10 cellular contexts compared by ENCODE assay signal in the genomic region with DNA sequence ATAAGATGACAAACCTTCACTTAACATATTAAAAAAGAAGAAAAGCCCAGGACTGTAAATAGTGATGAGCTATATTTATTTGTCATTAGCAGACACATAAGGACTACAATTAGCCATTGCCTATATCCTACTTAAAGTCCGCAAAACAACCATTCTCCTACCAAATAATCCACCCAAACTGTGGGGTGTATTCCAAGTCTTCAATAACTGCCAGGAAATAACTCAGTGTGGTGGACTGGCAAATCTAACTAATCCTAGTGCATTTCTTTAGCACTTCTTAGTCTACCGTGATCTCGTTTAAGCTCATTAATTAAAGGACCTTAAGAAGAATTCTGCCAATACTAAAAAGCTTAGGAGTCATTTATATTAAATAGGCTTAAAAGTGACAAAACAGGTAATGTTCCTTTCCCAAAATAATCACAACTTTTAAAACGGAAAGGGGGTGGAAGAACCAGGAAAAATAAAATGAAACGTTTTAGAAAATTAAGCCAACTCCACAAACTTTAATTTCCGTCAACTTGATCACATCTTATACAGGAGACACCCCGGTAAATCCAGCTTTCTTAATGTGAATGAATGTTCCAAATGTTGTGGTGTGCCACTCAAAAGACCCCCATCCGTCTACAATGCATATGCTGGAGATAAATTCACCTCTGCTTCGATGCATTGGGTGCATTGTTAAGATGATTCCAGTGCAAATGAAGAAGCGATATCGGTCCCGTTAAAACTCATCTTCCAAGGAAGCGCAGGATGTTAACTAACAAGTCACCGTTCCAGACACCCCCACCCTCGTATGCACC. TPM values are rescaled to one million over a fixed set of nuclear protein-coding genes. Genes with fewer than 3 reads are reported as not detected.
DNase-seq lines count a peak whose midpoint lies in the region; ATAC-seq and TF ChIP-seq lines count a peak whose summit lies in the region.
"Had no signal": no experiment of that assay in that cellular context is flagged by ENCODE, and none has a peak within 500 bp of the region (broad histone marks: within the 10 kb centered on the region; RNA-seq: fewer than 3 reads in every experiment).

No MANE protein-coding gene starts in this region.

- H3K4me1 ChIP-seq in right atrium auricular region: no peaks in the 10 kb centered on the region

- H3K9me3 ChIP-seq in right atrium auricular region: no peaks in the 10 kb centered on the region

- POLR2A ChIA-PET in naive thymus-derived CD8-positive, alpha-beta T cell (lab: Charles Lee): no interaction called here

- intact Hi-C loops in Right ventricle myocardium superior (cut with DNase I) (no loop called here), dorsolateral prefrontal cortex (cut with DNase I) (loop anchor here in 1 of 2 donors (10.0 kb wide), 1 partner anchor 201 kb away; no protein-coding TSS in a partner anchor)

- peak overlapping the region in 1 of 10 donors; percentile 61 for H3K27ac Mint-ChIP-seq in naive thymus-derived CD8-positive, alpha-beta T cell

- peak overlapping the region in 7 of 10 donors; percentile 21 to 67 (median 53) for H3K4me3 Mint-ChIP-seq in naive thymus-derived CD8-positive, alpha-beta T cell

- peaks cover 2 to 28% (median 7%) of the 10 kb centered on the region in 3 donors for H3K36me3 Mint-ChIP-seq in naive thymus-derived CD8-positive, alpha-beta T cell
- H3K36me3 Mint-ChIP-seq: naive B cell had no signal

- no peak for DNase-seq in right atrium auricular region (ENCODE audit: low spot score)
- no peak for DNase-seq in Right ventricle myocardium superior
- DNase-seq in dorsolateral prefrontal cortex: peak in 1 of 10 donors; percentile 10
- DNase-seq in naive thymus-derived CD8-positive, alpha-beta T cell: no peak
- no peak for DNase-seq in NK-92 (lab: John Stamatoyannopoulos, UW; ENCODE audit: unreplicated experiment)
- DNase-seq: naive B cell, OCI-M1 had no signal

- H3K27ac ChIP-seq in right atrium auricular region (peak overlapping the region in 1 of 2 donors; percentile 87), dorsolateral prefrontal cortex (peak overlapping the region; percentile 27 to 99 (median 98))

- H3K27me3 Mint-ChIP-seq in naive thymus-derived CD8-positive, alpha-beta T cell: peaks cover 23 to 43% (median 32%) of the 10 kb centered on the region in 5 donors

- H3K4me3 ChIP-seq in right atrium auricular region: peak overlapping the region; percentile 62 to 71
- H3K4me3 ChIP-seq in dorsolateral prefrontal cortex: peak overlapping the region; percentile 56 to 93 (median 79)

- TF ChIP-seq CTCF in right atrium auricular region (IDR thresholded peaks at IDR 0.05) (no peak), dorsolateral prefrontal cortex (IDR thresholded peaks at IDR 0.05 in 54 of 56, conservative IDR thresholded peaks at IDR 0.05 in 2 of 56; ENCODE audit: low read depth in 1 of 56, partially characterized antibody in 56 of 56) (no peak)

- no peaks in the 10 kb centered on the region for H3K36me3 ChIP-seq in right atrium auricular region

- H3K9me3 Mint-ChIP-seq in naive thymus-derived CD8-positive, alpha-beta T cell: peaks cover 0 to 21% (median 8%) of the 10 kb centered on the region in 9 donors

- H3K4me1 Mint-ChIP-seq in naive thymus-derived CD8-positive, alpha-beta T cell: peaks cover 0 to 3% (median 1%) of the 10 kb centered on the region in 4 donors

- H3K27me3 ChIP-seq in right atrium auricular region (no peaks in the 10 kb centered on the region), dorsolateral prefrontal cortex (no peaks in the 10 kb centered on the region)

- ATAC-seq in Right ventricle myocardium superior (ENCODE audit: poor library complexity) (no peak), GM18520 (IDR thresholded peaks at IDR 0.05; ENCODE audit: unreplicated experiment) (no peak), GM21447 (IDR thresholded peaks at IDR 0.05; ENCODE audit: unreplicated experiment) (no peak), GM21526 (IDR thresholded peaks at IDR 0.05; ENCODE audit: low FRiP score, unreplicated experiment) (no peak)
- ATAC-seq in naive thymus-derived CD8-positive, alpha-beta T cell: no peak

RNA-seq across cellular contexts. Expression of gene NOVA1, which starts 1.7 kb away (rescaled TPM):
- total RNA-seq in right atrium auricular region (1 to 10 TPM in 1 of 2 donors, under 1 TPM in 1; 0.93 to 5.1 TPM), Right ventricle myocardium superior (2.4 TPM), dorsolateral prefrontal cortex (100 to 1,000 TPM in 106 of 120 experiments, 10 to 100 TPM in 14; 59.9 to 166 (median 119) TPM)
- under 1 TPM; 0.52 to 0.55 TPM for total RNA-seq in naive thymus-derived CD8-positive, alpha-beta T cell
- polyA plus RNA-seq in naive thymus-derived CD8-positive, alpha-beta T cell: not detected

Comparison
In these comparisons a context has a peak if more than half of its experiments do, and no peak if none do; other contexts are left out.
1. RNA of gene NOVA1, which starts 1.7 kb away (total RNA-seq): 59.9 to 166 TPM in dorsolateral prefrontal cortex; 0.93 to 5.1 TPM in right atrium auricular region, 2.4 TPM in Right ventricle myocardium superior (single experiment) and 0.52 to 0.55 TPM in naive thymus-derived CD8-positive, alpha-beta T cell; every median in the first group is over 4 times any median in the second.